8 cellular contexts compared by ENCODE assay signal in the genomic region with DNA sequence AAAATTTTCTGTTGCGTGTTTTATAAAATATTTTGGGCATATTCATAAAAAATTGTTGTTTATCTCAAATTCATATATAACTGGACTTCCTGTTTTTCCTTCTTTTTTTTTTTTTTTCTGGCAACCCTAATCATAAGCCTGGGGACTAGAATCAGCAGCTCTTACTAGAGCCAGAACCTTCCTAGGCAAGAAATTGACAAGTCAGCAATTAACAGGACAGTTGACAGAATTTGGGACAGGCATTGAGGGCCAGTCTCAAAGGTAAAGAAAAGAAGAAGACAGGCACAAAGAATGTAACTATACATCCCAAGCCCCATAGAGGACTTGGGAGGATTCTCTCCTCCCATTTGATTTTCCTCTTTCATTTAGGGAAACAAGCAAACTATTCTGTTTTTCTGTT. TPM values are rescaled to one million over a fixed set of nuclear protein-coding genes. Genes with fewer than 3 reads are reported as not detected.
"Had no signal": no experiment of that assay in that cellular context is flagged by ENCODE, and none has a peak within 500 bp of the region (broad histone marks: within the 10 kb centered on the region; RNA-seq: fewer than 3 reads in every experiment).

No MANE protein-coding gene starts in this region.

- DNase-seq: GM23248, GOT3, H9, HCEC 1CT, Kasumi-1, KG1 had no signal

- H3K9ac ChIP-seq: GM23248 had no signal

- H2AFZ ChIP-seq: GM23248 had no signal

- H3K27ac ChIP-seq: GM23248 had no signal

- FAIRE-seq: H54, HTR-8/SVneo had no signal

- H3K4me3 ChIP-seq: GM23248 had no signal

RNA-seq across cellular contexts. Expression of gene HS3ST1, which starts 35.0 kb away (rescaled TPM):
- total RNA-seq: GM23248 had no signal
- polyA plus RNA-seq: GM23248 had no signal
